ENCODE assay signal across 40 cellular contexts in genomic region chr20:12677925-12678324, GRCh38.
"Had no signal": no experiment of that assay in that cellular context is flagged by ENCODE, and none has a peak within 500 bp of the region (broad histone marks: within the 10 kb centered on the region; RNA-seq: fewer than 3 reads in every experiment).

No MANE protein-coding gene starts in this region.

- DNase-seq: activated effector memory CD4-positive, alpha-beta T cell treated with anti-CD3 and anti-CD28 coated beads, Interleukin-2, amount 50 U/mL, for 16 hours; activated effector memory CD4-positive, alpha-beta T cell treated with Interleukin-2 at 50 U/mL for 16 hours; activated gamma-delta T cell; activated gamma-delta T cell treated with Interleukin-2 at 50 U/mL for 16 hours; activated naive CD4-positive, alpha-beta T cell; activated naive CD4-positive, alpha-beta T cell treated with anti-CD3 and anti-CD28 coated beads for 36 hours; activated naive CD4-positive, alpha-beta T cell treated with anti-CD3 and anti-CD28 coated beads, Interleukin-2, amount 10 ng/mL, durations not matched to agents 7 days and 5 days; activated naive CD4-positive, alpha-beta T cell treated with anti-CD3 and anti-CD28 coated beads, Interleukin-2, amount 50 U/mL, for 16 hours; activated naive CD4-positive, alpha-beta T cell treated with Interleukin-2 at 50 U/mL for 16 hours; activated naive CD8-positive, alpha-beta T cell treated with anti-CD3 and anti-CD28 coated beads for 36 hours; activated naive CD8-positive, alpha-beta T cell treated with anti-CD3 and anti-CD28 coated beads, Interleukin-2, amount 10 ng/mL, durations not matched to agents 7 days and 5 days; activated naive CD8-positive, alpha-beta T cell treated with anti-CD3 and anti-CD28 coated beads, Interleukin-2, amount 50 U/mL, for 24 hours; activated T-cell treated with anti-CD3 and anti-CD28 coated beads, Interleukin-2, amount 50 U/mL, for 1 hour; activated T-cell treated with anti-CD3 and anti-CD28 coated beads, Interleukin-2, amount 50 U/mL, for 24 hours; activated T-cell treated with anti-CD3 and anti-CD28 coated beads, Interleukin-2, amount 50 U/mL, for 4 hours; activated T-cell treated with anti-CD3 and anti-CD28 coated beads, Interleukin-2, amount 50 U/mL, for 48 hours; activated T-cell treated with anti-CD3 and anti-CD28 coated beads, Interleukin-2, amount 50 U/mL, for 72 hours; adrenal gland; amniotic stem cell; amygdala; anterior cingulate cortex; aorta; body of pancreas; brain microvascular endothelial cell; caudate nucleus; central memory CD4-positive, alpha-beta T cell; cerebellar nuclear complex had no signal

- H3K4me1 ChIP-seq: adrenal gland, ascending aorta, body of pancreas, breast epithelium had no signal

- H3K9me3 ChIP-seq: adrenal gland, ascending aorta, body of pancreas, breast epithelium had no signal

- FAIRE-seq: astrocyte, bronchial epithelial cell had no signal

- H3K4me3 ChIP-seq: adrenal gland, ascending aorta, body of pancreas, breast epithelium, cardiac muscle cell had no signal

- H3K4me1 Mint-ChIP-seq: activated naive CD4-positive, alpha-beta T cell treated with anti-CD3 and anti-CD28 coated beads, Interleukin-2, amount 10 ng/mL, durations not matched to agents 7 days and 5 days; activated naive CD4-positive, alpha-beta T cell treated with anti-CD3 and anti-CD28 coated beads, Interleukin-2, amount 50 U/mL, for 24 hours; activated naive CD8-positive, alpha-beta T cell treated with anti-CD3 and anti-CD28 coated beads for 36 hours; activated naive CD8-positive, alpha-beta T cell treated with anti-CD3 and anti-CD28 coated beads, Interleukin-2, amount 10 ng/mL, durations not matched to agents 7 days and 5 days; activated naive CD8-positive, alpha-beta T cell treated with anti-CD3 and anti-CD28 coated beads, Interleukin-2, amount 50 U/mL, for 24 hours; activated T-helper 17 cell treated with anti-CD3 and anti-CD28 coated beads, Interleukin-2, amount 50 U/mL, for 72 hours; brain; central memory CD8-positive, alpha-beta T cell had no signal

- H3K36me3 Mint-ChIP-seq: activated naive CD4-positive, alpha-beta T cell treated with anti-CD3 and anti-CD28 coated beads, Interleukin-2, amount 10 ng/mL, durations not matched to agents 7 days and 5 days; activated naive CD4-positive, alpha-beta T cell treated with anti-CD3 and anti-CD28 coated beads, Interleukin-2, amount 50 U/mL, for 24 hours; activated naive CD4-positive, alpha-beta T cell treated with anti-CD3 and anti-CD28 coated beads, Interleukin-2, amount 50 U/mL, for 72 hours; activated naive CD8-positive, alpha-beta T cell; activated naive CD8-positive, alpha-beta T cell treated with anti-CD3 and anti-CD28 coated beads for 36 hours; activated naive CD8-positive, alpha-beta T cell treated with anti-CD3 and anti-CD28 coated beads, Interleukin-2, amount 10 ng/mL, durations not matched to agents 7 days and 5 days; brain had no signal

- H3K36me3 ChIP-seq: adrenal gland, ascending aorta, brain microvascular endothelial cell, breast epithelium, cardiac muscle cell had no signal

- H3K27me3 ChIP-seq: adrenal gland, ascending aorta, body of pancreas, brain microvascular endothelial cell, breast epithelium, cardiac muscle cell had no signal

- H3K27ac Mint-ChIP-seq: activated naive CD4-positive, alpha-beta T cell treated with anti-CD3 and anti-CD28 coated beads for 36 hours; activated naive CD4-positive, alpha-beta T cell treated with anti-CD3 and anti-CD28 coated beads, Interleukin-2, amount 10 ng/mL, durations not matched to agents 7 days and 5 days; activated naive CD4-positive, alpha-beta T cell treated with anti-CD3 and anti-CD28 coated beads, Interleukin-2, amount 50 U/mL, for 24 hours; activated naive CD4-positive, alpha-beta T cell treated with anti-CD3 and anti-CD28 coated beads, Interleukin-2, amount 50 U/mL, for 72 hours; activated naive CD8-positive, alpha-beta T cell; activated naive CD8-positive, alpha-beta T cell treated with anti-CD3 and anti-CD28 coated beads for 36 hours; activated naive CD8-positive, alpha-beta T cell treated with anti-CD3 and anti-CD28 coated beads, Interleukin-2, amount 10 ng/mL, durations not matched to agents 7 days and 5 days; activated naive CD8-positive, alpha-beta T cell treated with anti-CD3 and anti-CD28 coated beads, Interleukin-2, amount 50 U/mL, for 24 hours; activated T-cell treated with anti-CD3 and anti-CD28 coated beads, Interleukin-2, amount 50 U/mL, for 24 hours; activated T-cell treated with anti-CD3 and anti-CD28 coated beads, Interleukin-2, amount 50 U/mL, for 72 hours; activated T-helper 1 cell treated with anti-CD3 and anti-CD28 coated beads, Interleukin-12 subunit alpha, Interleukin-12 subunit beta, Interleukin-2, Interleukin-4 antibody, amounts not matched to agents 30 ng/mL and 10 ng/mL and 1 ng/mL, durations not matched to agents 14 hours and 24 hours and 36 hours; activated T-helper 17 cell treated with anti-CD3 and anti-CD28 coated beads, Interleukin-2, amount 50 U/mL, for 72 hours; activated T-helper 2 cell treated with anti-CD3 and anti-CD28 coated beads, Interferon-gamma antibody, Interleukin-2, Interleukin-4, amounts not matched to agents 10 μg/mL and 5 μg/mL and 100 μg/mL, durations not matched to agents 14 hours and 24 hours and 36 hours; brain had no signal

- ATAC-seq: activated naive CD4-positive, alpha-beta T cell treated with anti-CD3 and anti-CD28 coated beads, Interleukin-2, amount 50 U/mL, for 72 hours; activated naive CD8-positive, alpha-beta T cell treated with anti-CD3 and anti-CD28 coated beads, Interleukin-2, amount 50 U/mL, for 24 hours; activated T-cell treated with anti-CD3 and anti-CD28 coated beads, Interleukin-2, amount 50 U/mL, for 4 hours; activated T-cell treated with anti-CD3 and anti-CD28 coated beads, Interleukin-2, amount 50 U/mL, for 72 hours; activated T-helper 17 cell treated with anti-CD3 and anti-CD28 coated beads, Interleukin-2, amount 50 U/mL, for 72 hours; body of pancreas had no signal

- H3K27me3 Mint-ChIP-seq: activated naive CD4-positive, alpha-beta T cell treated with anti-CD3 and anti-CD28 coated beads, Interleukin-2, amount 10 ng/mL, durations not matched to agents 7 days and 5 days; activated naive CD4-positive, alpha-beta T cell treated with anti-CD3 and anti-CD28 coated beads, Interleukin-2, amount 50 U/mL, for 24 hours; activated naive CD8-positive, alpha-beta T cell; activated naive CD8-positive, alpha-beta T cell treated with anti-CD3 and anti-CD28 coated beads for 36 hours; activated naive CD8-positive, alpha-beta T cell treated with anti-CD3 and anti-CD28 coated beads, Interleukin-2, amount 10 ng/mL, durations not matched to agents 7 days and 5 days; activated naive CD8-positive, alpha-beta T cell treated with anti-CD3 and anti-CD28 coated beads, Interleukin-2, amount 50 U/mL, for 24 hours; activated T-cell treated with anti-CD3 and anti-CD28 coated beads, Interleukin-2, amount 50 U/mL, for 24 hours; activated T-helper 17 cell treated with anti-CD3 and anti-CD28 coated beads, Interleukin-2, amount 50 U/mL, for 72 hours; central memory CD8-positive, alpha-beta T cell had no signal

- H3K9me3 Mint-ChIP-seq: activated naive CD8-positive, alpha-beta T cell treated with anti-CD3 and anti-CD28 coated beads for 36 hours; activated naive CD8-positive, alpha-beta T cell treated with anti-CD3 and anti-CD28 coated beads, Interleukin-2, amount 10 ng/mL, durations not matched to agents 7 days and 5 days; activated naive CD8-positive, alpha-beta T cell treated with anti-CD3 and anti-CD28 coated beads, Interleukin-2, amount 50 U/mL, for 24 hours; activated T-helper 1 cell treated with anti-CD3 and anti-CD28 coated beads, Interleukin-12 subunit alpha, Interleukin-12 subunit beta, Interleukin-2, Interleukin-4 antibody, amounts not matched to agents 30 ng/mL and 10 ng/mL and 1 ng/mL, durations not matched to agents 14 hours and 24 hours and 36 hours; brain had no signal

- H3K4me3 Mint-ChIP-seq: activated naive CD4-positive, alpha-beta T cell treated with anti-CD3 and anti-CD28 coated beads for 36 hours; activated naive CD4-positive, alpha-beta T cell treated with anti-CD3 and anti-CD28 coated beads, Interleukin-2, amount 10 ng/mL, durations not matched to agents 7 days and 5 days; activated naive CD4-positive, alpha-beta T cell treated with anti-CD3 and anti-CD28 coated beads, Interleukin-2, amount 50 U/mL, for 24 hours; activated naive CD8-positive, alpha-beta T cell; activated naive CD8-positive, alpha-beta T cell treated with anti-CD3 and anti-CD28 coated beads for 36 hours; activated naive CD8-positive, alpha-beta T cell treated with anti-CD3 and anti-CD28 coated beads, Interleukin-2, amount 10 ng/mL, durations not matched to agents 7 days and 5 days; activated naive CD8-positive, alpha-beta T cell treated with anti-CD3 and anti-CD28 coated beads, Interleukin-2, amount 50 U/mL, for 24 hours; activated T-cell treated with anti-CD3 and anti-CD28 coated beads, Interleukin-2, amount 50 U/mL, for 24 hours; activated T-cell treated with anti-CD3 and anti-CD28 coated beads, Interleukin-2, amount 50 U/mL, for 4 hours; activated T-cell treated with anti-CD3 and anti-CD28 coated beads, Interleukin-2, amount 50 U/mL, for 72 hours; activated T-helper 1 cell treated with anti-CD3 and anti-CD28 coated beads, Interleukin-12 subunit alpha, Interleukin-12 subunit beta, Interleukin-2, Interleukin-4 antibody, amounts not matched to agents 30 ng/mL and 10 ng/mL and 1 ng/mL, durations not matched to agents 14 hours and 24 hours and 36 hours; activated T-helper 17 cell treated with anti-CD3 and anti-CD28 coated beads, Interleukin-2, amount 50 U/mL, for 72 hours; brain; central memory CD8-positive, alpha-beta T cell had no signal

- H3K27ac ChIP-seq: adrenal gland, ascending aorta, body of pancreas, brain microvascular endothelial cell, breast epithelium, cardiac muscle cell had no signal
